8 cellular contexts compared by ENCODE assay signal in the genomic region with DNA sequence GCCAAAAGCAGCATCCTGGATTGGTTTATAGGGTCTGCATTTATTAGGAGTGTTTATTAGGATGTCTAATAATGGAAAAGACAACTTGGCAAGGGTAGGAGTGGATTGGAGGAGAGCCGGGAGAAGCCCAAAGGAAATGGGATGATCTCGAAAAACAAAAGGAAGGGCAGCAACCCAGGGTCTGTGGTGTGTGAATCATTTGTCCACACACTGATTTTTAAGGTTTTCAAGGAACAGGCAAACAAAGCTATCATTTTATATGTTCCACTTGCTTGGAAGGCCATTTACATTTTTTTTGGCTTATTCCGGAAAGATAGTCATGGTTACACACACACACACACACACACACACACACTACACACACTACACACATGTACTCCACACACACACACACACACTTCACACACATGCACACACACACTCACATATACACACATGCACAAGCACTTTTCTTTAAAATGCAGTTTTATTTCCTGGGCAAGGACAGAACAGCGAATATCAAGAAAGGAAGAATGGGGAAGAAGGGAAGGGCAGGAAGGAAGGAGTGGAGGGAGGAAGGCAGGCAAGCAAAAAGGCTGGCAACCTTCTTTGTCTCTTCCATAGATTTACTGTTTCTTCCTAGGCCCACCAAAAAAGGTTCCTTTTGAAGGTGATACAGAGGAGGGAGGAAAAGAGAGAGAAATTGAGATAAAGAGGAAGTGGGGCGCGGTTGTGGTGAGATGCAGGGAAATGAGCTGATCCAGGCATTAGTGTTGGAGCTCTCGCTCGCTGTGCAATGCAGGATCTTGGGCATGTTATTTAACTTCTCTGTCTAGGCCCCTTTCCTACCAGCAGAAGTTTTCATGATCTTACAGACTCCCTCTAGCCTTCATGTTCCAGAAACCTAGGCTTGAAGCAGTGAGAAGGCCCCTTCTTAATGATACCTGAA.
A peak's percentile ranks its signal among the peaks of the same experiment; 100 is the strongest.
DNase-seq lines count a peak whose midpoint lies in the region; ATAC-seq and TF ChIP-seq lines count a peak whose summit lies in the region.

No MANE protein-coding gene starts in this region.

- ATAC-seq in GM19372 (IDR thresholded peaks at IDR 0.05; ENCODE audit: low read depth, unreplicated experiment) (peak; percentile 50), HG03439 (IDR thresholded peaks at IDR 0.05; ENCODE audit: unreplicated experiment) (peak; percentile 27), GM18519 (IDR thresholded peaks at IDR 0.05; ENCODE audit: low FRiP score, unreplicated experiment) (no peak)
- ATAC-seq in activated T-cell treated with anti-CD3 and anti-CD28 coated beads, Interleukin-2, amount 50 U/mL, for 72 hours (replicated peaks in 1 of 2), result peak; percentile 51 to 64

- no peak overlapping the region for H3K4me3 ChIP-seq in smooth muscle cell

- peak; percentile 43 for DNase-seq in Ammon's horn (ENCODE audit: low spot score)
- peak in 1 of 2 donors; percentile 21 for DNase-seq in activated T-cell treated with anti-CD3 and anti-CD28 coated beads, Interleukin-2, amount 50 U/mL, for 72 hours
- DNase-seq in smooth muscle cell (lab: John Stamatoyannopoulos, UW; ENCODE audit: unreplicated experiment), result no peak
- no peak for DNase-seq in NCI-H2081 (lab: John Stamatoyannopoulos, UW)
- DNase-seq in COLO829 (ENCODE audit: low spot score), result no peak

- no peaks in the 10 kb centered on the region for H3K36me3 Mint-ChIP-seq in activated T-cell treated with anti-CD3 and anti-CD28 coated beads, Interleukin-2, amount 50 U/mL, for 72 hours (ENCODE audit: insufficient read depth in 2 of 2)

- peak overlapping the region; percentile 75 to 80 for H3K4me3 Mint-ChIP-seq in activated T-cell treated with anti-CD3 and anti-CD28 coated beads, Interleukin-2, amount 50 U/mL, for 72 hours

- H3K4me1 ChIP-seq in smooth muscle cell (ENCODE audit: low read depth), result peaks cover 32% of the 10 kb centered on the region

- no peaks in the 10 kb centered on the region for H3K79me2 ChIP-seq in smooth muscle cell (ENCODE audit: low read depth)

- no peak overlapping the region for H3K9ac ChIP-seq in smooth muscle cell (ENCODE audit: low read depth)

- H3K27me3 ChIP-seq in smooth muscle cell (ENCODE audit: low read depth), result no peaks in the 10 kb centered on the region

- no peak for TF ChIP-seq CTCF in smooth muscle cell (IDR thresholded peaks at IDR 0.05; ENCODE audit: borderline replicate concordance, insufficient read depth, poor library complexity, severe bottlenecking)

- no peaks in the 10 kb centered on the region for H3K9me3 ChIP-seq in smooth muscle cell (replicated peaks; ENCODE audit: low read depth)

- H2AFZ ChIP-seq in smooth muscle cell (ENCODE audit: low read depth), result peak overlapping the region; percentile 70

- H3K36me3 ChIP-seq in smooth muscle cell (ENCODE audit: low read depth), result no peaks in the 10 kb centered on the region

- no peaks in the 10 kb centered on the region for H3K9me3 Mint-ChIP-seq in activated T-cell treated with anti-CD3 and anti-CD28 coated beads, Interleukin-2, amount 50 U/mL, for 72 hours

- H3K27me3 Mint-ChIP-seq in activated T-cell treated with anti-CD3 and anti-CD28 coated beads, Interleukin-2, amount 50 U/mL, for 72 hours (ENCODE audit: low read depth), result peaks cover 5% of the 10 kb centered on the region

- no peak overlapping the region for H3K27ac Mint-ChIP-seq in activated T-cell treated with anti-CD3 and anti-CD28 coated beads, Interleukin-2, amount 50 U/mL, for 72 hours

- H4K20me1 ChIP-seq in smooth muscle cell (ENCODE audit: low read depth), result no peaks in the 10 kb centered on the region

- H3K4me1 Mint-ChIP-seq in activated T-cell treated with anti-CD3 and anti-CD28 coated beads, Interleukin-2, amount 50 U/mL, for 72 hours (ENCODE audit: low read depth), result peaks cover 36% of the 10 kb centered on the region

- WGBS in smooth muscle cell (ENCODE audit: low lambda C conversion rate), result 72% methylated on average over 8 of the region's 8 CpGs

- H3K27ac ChIP-seq in smooth muscle cell (ENCODE audit: low read depth), result no peak overlapping the region

- peak overlapping the region; percentile 27 for H3K4me2 ChIP-seq in smooth muscle cell

- H3F3A ChIP-seq in smooth muscle cell (ENCODE audit: low read depth), result no peaks in the 10 kb centered on the region
